19 cellular contexts compared by ENCODE assay signal in the genomic region with DNA sequence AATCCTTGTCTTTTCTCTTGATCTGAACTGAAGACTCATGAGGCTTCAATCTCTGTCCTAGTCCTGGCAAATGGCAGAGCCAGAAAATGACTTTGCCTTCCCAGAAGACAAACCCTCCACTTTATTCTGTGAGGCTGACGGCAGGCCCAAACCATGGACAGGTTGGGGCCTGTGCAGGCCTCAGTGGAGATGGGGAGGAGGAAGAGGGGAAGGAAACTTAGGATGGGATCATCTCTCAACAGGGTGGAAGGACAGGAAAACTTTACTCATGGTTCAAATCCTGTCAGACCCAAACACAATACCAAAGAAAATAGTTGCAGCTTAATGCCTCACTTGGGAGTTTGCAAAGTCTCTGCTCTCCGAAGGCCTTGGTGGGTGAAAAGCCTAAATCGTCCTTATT. TPM values are rescaled to one million over a fixed set of nuclear protein-coding genes. Genes with fewer than 3 reads are reported as not detected.
DNase-seq lines count a peak whose midpoint lies in the region; ATAC-seq and TF ChIP-seq lines count a peak whose summit lies in the region.
"Had no signal": no experiment of that assay in that cellular context is flagged by ENCODE, and none has a peak within 500 bp of the region (broad histone marks: within the 10 kb centered on the region; RNA-seq: fewer than 3 reads in every experiment).

No MANE protein-coding gene starts in this region.

- H3K18ac ChIP-seq in H9 (ENCODE audit: insufficient read length, low read depth, low read length), result no peak overlapping the region

- H4K91ac ChIP-seq in H9 (ENCODE audit: insufficient read length, low read depth, low read length), result no peak overlapping the region

- no peak overlapping the region for H4K8ac ChIP-seq in H9 (replicated peaks; ENCODE audit: insufficient read length, low read depth, low read length)

- H3K27ac ChIP-seq in BLaER1 (peak overlapping the region; percentile 69; the same call in 1 of the 2 replicates), H9 (ENCODE audit: insufficient read length, low read depth, low read length) (no peak overlapping the region), SK-N-SH (ENCODE audit: low read depth in 2 of 2, low read length in 1 of 2) (no peak overlapping the region)
- H3K27ac ChIP-seq: GM23248, KMS-11, SJCRH30 had no signal

- H3K79me1 ChIP-seq in H9 (ENCODE audit: insufficient read depth, low read depth, low read length, poor library complexity, severe bottlenecking), result no peaks in the 10 kb centered on the region

- no peak overlapping the region for H3K9ac ChIP-seq in BLaER1
- no peak overlapping the region for H3K9ac ChIP-seq in H9 (ENCODE audit: extremely low read depth, insufficient read length, low read length)
- H3K9ac ChIP-seq in SK-N-SH, result no peak overlapping the region
- H3K9ac ChIP-seq: GM23248, KMS-11 had no signal

- no peaks in the 10 kb centered on the region for H3K9me3 ChIP-seq in BLaER1
- H3K9me3 ChIP-seq in H9 (ENCODE audit: control insufficient read depth, low read depth, low read length), result no peaks in the 10 kb centered on the region
- H3K9me3 ChIP-seq in SK-N-SH, result no peaks in the 10 kb centered on the region
- H3K9me3 ChIP-seq: SJCRH30 had no signal

- H3K4me1 ChIP-seq in BLaER1 (peaks cover 59% of the 10 kb centered on the region), H9 (ENCODE audit: insufficient read depth, low read length) (peaks cover 3% of the 10 kb centered on the region; the same call in 1 of the 2 replicates), SK-N-SH (ENCODE audit: control insufficient read depth in 1 of 2, insufficient read depth in 2 of 2, low read depth in 1 of 2, low read length in 1 of 2) (peaks cover 11 to 14% of the 10 kb centered on the region in 2 experiments; a peak in 3 of 4 replicates)

- no peak overlapping the region for H2BK15ac ChIP-seq in H9 (ENCODE audit: low read depth, low read length)

- no peak for TF ChIP-seq CTCF in H9 (conservative IDR thresholded peaks at IDR 0.05)
- TF ChIP-seq CTCF in nephron progenitor cell (IDR thresholded peaks at IDR 0.05), result no peak
- TF ChIP-seq CTCF in SK-N-SH (IDR thresholded peaks at IDR 0.05), result no peak

- H3K14ac ChIP-seq in H9 (ENCODE audit: insufficient read depth, low read length), result no peak overlapping the region

- peaks cover 21% of the 10 kb centered on the region for H3F3A ChIP-seq in SK-N-SH (replicated peaks; ENCODE audit: insufficient read depth)

- no peak for TF ChIP-seq RAD21 in SK-N-SH (IDR thresholded peaks at IDR 0.05; ENCODE audit: low read length)

- peaks cover 49% of the 10 kb centered on the region for H3K36me3 ChIP-seq in BLaER1
- H3K36me3 ChIP-seq in SK-N-SH (replicated peaks in 1 of 2; ENCODE audit: control insufficient read depth in 1 of 2, insufficient read depth in 2 of 2, low read length in 1 of 2), result peaks cover 43 to 53% of the 10 kb centered on the region in 2 experiments

- no peak overlapping the region for H3T11ph ChIP-seq in H9 (ENCODE audit: low read length)

- ATAC-seq in GM18502 (IDR thresholded peaks at IDR 0.05; ENCODE audit: poor library complexity, unreplicated experiment), result no peak
- no peak for ATAC-seq in HG02678 (IDR thresholded peaks at IDR 0.05; ENCODE audit: unreplicated experiment)
- ATAC-seq: CD8-positive, alpha-beta T cell; PC-3 had no signal

- H3K9me2 ChIP-seq in SK-N-SH, result no peaks in the 10 kb centered on the region

- POLR2A ChIA-PET in SK-N-SH (lab: Yijun Ruan, JAX), result no interaction called here

- H3K23ac ChIP-seq in H9 (ENCODE audit: insufficient read length, low read depth, low read length), result no peak overlapping the region

- peaks cover 4% of the 10 kb centered on the region for H3K23me2 ChIP-seq in H9 (ENCODE audit: insufficient read length, low read depth, low read length, poor library complexity, severe bottlenecking)

- H2AFZ ChIP-seq in H9 (ENCODE audit: low read length) (no peak overlapping the region), SK-N-SH (ENCODE audit: low read depth) (no peak overlapping the region)
- H2AFZ ChIP-seq: GM23248 had no signal

- H3K56ac ChIP-seq in H9 (ENCODE audit: insufficient read length, low read depth, low read length), result no peak overlapping the region

- H4K5ac ChIP-seq in H9 (ENCODE audit: insufficient read length, low read depth, low read length), result no peak overlapping the region

- no peaks in the 10 kb centered on the region; the same call in 1 of the 2 replicates for H3K79me2 ChIP-seq in H9 (ENCODE audit: insufficient read depth, low read length)
- H3K79me2 ChIP-seq in SK-N-SH (ENCODE audit: insufficient read depth), result peaks cover 39% of the 10 kb centered on the region; the same call in 1 of the 2 replicates

- H4K20me1 ChIP-seq in BLaER1 (no peaks in the 10 kb centered on the region), H9 (ENCODE audit: control insufficient read depth, insufficient read depth, insufficient read length) (no peaks in the 10 kb centered on the region), SK-N-SH (ENCODE audit: insufficient read depth) (no peaks in the 10 kb centered on the region)

- H3K4ac ChIP-seq in H9 (ENCODE audit: low read depth, low read length), result no peak overlapping the region

- H2BK12ac ChIP-seq in H9 (ENCODE audit: insufficient read length, low read depth, low read length), result no peak overlapping the region

- no peak overlapping the region for H3K4me3 Mint-ChIP-seq in H9
- H3K4me3 Mint-ChIP-seq in nephron progenitor cell, result no peak overlapping the region
- H3K4me3 Mint-ChIP-seq: B cell; CD8-positive, alpha-beta T cell had no signal

- peaks cover 42 to 87% (median 66%) of the 10 kb centered on the region in 3 experiments; a peak in 6 of 7 replicates for H3K36me3 Mint-ChIP-seq in H9 (ENCODE audit: insufficient read depth in 1 of 3, low read depth in 3 of 3)
- H3K36me3 Mint-ChIP-seq in nephron progenitor cell (ENCODE audit: low read depth), result peaks cover 66% of the 10 kb centered on the region

- H3K27ac Mint-ChIP-seq in H9 (peak overlapping the region in 2 of 3 experiments; percentile 39 to 41; a peak in 3 of 7 replicates), nephron progenitor cell (peak overlapping the region; percentile 19)
- H3K27ac Mint-ChIP-seq: B cell; CD8-positive, alpha-beta T cell had no signal

- H3K27me3 ChIP-seq in BLaER1 (no peaks in the 10 kb centered on the region), H9 (ENCODE audit: insufficient read depth, low read length) (no peaks in the 10 kb centered on the region), SK-N-SH (ENCODE audit: insufficient read depth) (no peaks in the 10 kb centered on the region)
- H3K27me3 ChIP-seq: SJCRH30 had no signal

- H3K9me3 Mint-ChIP-seq in H9 (no peaks in the 10 kb centered on the region; a peak in 1 of 5 replicates), nephron progenitor cell (no peaks in the 10 kb centered on the region)
- H3K9me3 Mint-ChIP-seq: CD8-positive, alpha-beta T cell had no signal

- WGBS in H9 (ENCODE audit: extremely low coverage, insufficient read length, low lambda C conversion rate), result no CpG with 5 or more reads among the region's 3 CpGs
- 82% methylated on average over 3 of the region's 3 CpGs for WGBS in SK-N-SH (ENCODE audit: low lambda C conversion rate)

- no peak overlapping the region for H2BK5ac ChIP-seq in H9 (ENCODE audit: insufficient read length, low read length)

- no peak overlapping the region for H2BK20ac ChIP-seq in H9 (ENCODE audit: low read depth, low read length, poor library complexity, severe bottlenecking)

- H2BK120ac ChIP-seq in H9 (ENCODE audit: low read depth, low read length, poor library complexity, severe bottlenecking), result no peak overlapping the region

- H3K4me2 ChIP-seq in BLaER1, result peak overlapping the region; percentile 88
- H3K4me2 ChIP-seq in H9 (ENCODE audit: insufficient read depth, insufficient read length, low read length), result no peak overlapping the region
- H3K4me2 ChIP-seq in SK-N-SH, result no peak overlapping the region
- H3K4me2 ChIP-seq: KMS-11 had no signal

- DNase-seq in H9 (no peak), dermis blood vessel endothelial cell (peak; percentile 24), nephron progenitor cell (no peak), SK-N-SH (no peak)
- DNase-seq: CD8-positive, alpha-beta T cell; DMS79 treated with DMSO at 0.1 percent for 48 hours; NCI-H1048; NCI-H146; NCI-H2081 treated with DMSO at 0.1 percent for 48 hours; NCI-H510A treated with DMSO at 0.1 percent for 48 hours; NCI-H82; PC-3; SJCRH30 had no signal

- no peak overlapping the region for H2AK5ac ChIP-seq in H9 (ENCODE audit: insufficient read length, low read length)

- CTCF ChIA-PET in SK-N-SH (lab: Yijun Ruan, JAX), result no interaction called here

- peaks cover 30 to 40% of the 10 kb centered on the region in 2 experiments for H3K4me1 Mint-ChIP-seq in H9
- H3K4me1 Mint-ChIP-seq in nephron progenitor cell, result peaks cover 27% of the 10 kb centered on the region

- H3K27me3 Mint-ChIP-seq in H9 (ENCODE audit: low read depth) (no peaks in the 10 kb centered on the region; the same call in 1 of the 2 replicates), nephron progenitor cell (ENCODE audit: low read depth, poor library complexity) (no peaks in the 10 kb centered on the region)
- H3K27me3 Mint-ChIP-seq: B cell had no signal

- H3K4me3 ChIP-seq in BLaER1 (no peak overlapping the region), SK-N-SH (ENCODE audit: low read depth in 2 of 2, low read length in 1 of 2) (no peak overlapping the region)
- H3K4me3 ChIP-seq: GM23248, SJCRH30 had no signal

- TF ChIP-seq EP300 in SK-N-SH (IDR thresholded peaks at IDR 0.05; ENCODE audit: borderline replicate concordance in 1 of 2, low read depth in 1 of 2, low read length in 1 of 2), result no peak

TF ChIP-seq in SK-N-SH, 30 proteins besides CTCF, POLR2A, EP300 and RAD21 (continues in another document):
- no peak for TF ChIP-seq RXRA (IDR thresholded peaks at IDR 0.05; ENCODE audit: borderline replicate concordance, low read depth)
- TF ChIP-seq CHD2 (IDR thresholded peaks at IDR 0.05; ENCODE audit: low read length, partially characterized antibody), result no peak
- no peak for TF ChIP-seq MXI1 (IDR thresholded peaks at IDR 0.05; ENCODE audit: low read depth, low read length)
- no peak for TF ChIP-seq SIN3A (IDR thresholded peaks at IDR 0.05; ENCODE audit: borderline replicate concordance, low read depth, low read length)
- no peak for TF ChIP-seq SMC3 (IDR thresholded peaks at IDR 0.05; ENCODE audit: low read depth, low read length)

RNA-seq across cellular contexts. Expression of a gene that starts 9.8 kb away (rescaled TPM):
- total RNA-seq in H9 (2021) (1,150 and 1,152 TPM in 2 replicates), dermis blood vessel endothelial cell (438 and 724 TPM in 2 replicates)
- 752 and 1,162 TPM in 2 replicates for polyA plus RNA-seq in SK-N-SH (2012; rRNA removed)
- 1,039 and 1,258 TPM in 2 replicates for polyA plus RNA-seq in SK-N-SH (2012; cell fraction: cytosol; rRNA removed)
- 308 and 341 TPM in 2 replicates for polyA plus RNA-seq in SK-N-SH (2012; cell fraction: nucleus; rRNA removed)

RNA-seq across cellular contexts. Expression of a gene that starts 10.0 kb away (rescaled TPM):
- total RNA-seq in H9 (2021) (2.0 and 2.1 TPM in 2 replicates), dermis blood vessel endothelial cell (5.6 and 7.4 TPM in 2 replicates)
- polyA plus RNA-seq in SK-N-SH (2012; rRNA removed), result 6.4 and 8.0 TPM in 2 replicates
- polyA plus RNA-seq in SK-N-SH (2012; cell fraction: cytosol; rRNA removed), result 2.5 and 2.7 TPM in 2 replicates
- 44.1 and 62.7 TPM in 2 replicates for polyA plus RNA-seq in SK-N-SH (2012; cell fraction: nucleus; rRNA removed)
